Comparison of ENCODE assay signal across 2 cellular contexts in genomic region chr11:101103431-101103830, GRCh38.
TF ChIP-seq lines count a peak whose summit lies in the region.

No MANE protein-coding gene starts in this region.

TF ChIP-seq in A549, 52 proteins besides CTCF, POLR2A, EP300 and RAD21:
- TF ChIP-seq MAFK (IDR thresholded peaks at IDR 0.05; ENCODE audit: partially characterized antibody) (peak; percentile 33), NPAS2 (CRISPR knock-in tag; IDR thresholded peaks at IDR 0.05; ENCODE audit: borderline replicate concordance) (no peak)

TF ChIP-seq in IMR-90, 13 proteins besides CTCF, POLR2A, EP300 and RAD21:
- TF ChIP-seq MAFK (IDR thresholded peaks at IDR 0.05; ENCODE audit: low read depth, low read length): peak; percentile 45; the same call in 1 of the 2 replicates
- TF ChIP-seq SMC3 (IDR thresholded peaks at IDR 0.05; ENCODE audit: low read depth, low read length): no peak
- TF ChIP-seq CHD1 (IDR thresholded peaks at IDR 0.05; ENCODE audit: low read depth, low read length): no peak
- TF ChIP-seq MXI1 (IDR thresholded peaks at IDR 0.05; ENCODE audit: borderline replicate concordance, low read depth, low read length): no peak
- TF ChIP-seq CEBPB (IDR thresholded peaks at IDR 0.05; ENCODE audit: low read depth, low read length): no peak
